In genomic region chr6:141726158-141726557, GRCh38 we compare ENCODE assay signal across 24 cellular contexts.
DNase-seq lines count a peak whose midpoint lies in the region; ATAC-seq, FAIRE-seq and TF ChIP-seq lines count a peak whose summit lies in the region.
"Had no signal": no experiment of that assay in that cellular context is flagged by ENCODE, and none has a peak within 500 bp of the region (broad histone marks: within the 10 kb centered on the region; RNA-seq: fewer than 3 reads in every experiment).

No MANE protein-coding gene starts in this region.

- H3K36me3 ChIP-seq in Panc1 (ENCODE audit: control insufficient read depth, insufficient read depth, low read length), result no peaks in the 10 kb centered on the region
- no peaks in the 10 kb centered on the region for H3K36me3 ChIP-seq in H1 (ENCODE audit: control insufficient read depth in 2 of 4, insufficient read depth in 4 of 4, low read length in 3 of 4)
- H3K36me3 ChIP-seq: gastroesophageal sphincter, vagina had no signal

- H4K91ac ChIP-seq in H1 (replicated peaks; ENCODE audit: insufficient read length, low read length), result no peak overlapping the region

- POLR2A ChIA-PET in Panc1 (lab: Charles Lee) (no interaction called here), H1 (lab: Charles Lee; ENCODE audit: partially characterized antibody) (no interaction called here)

- H4K8ac ChIP-seq in H1 (ENCODE audit: extremely low read depth, insufficient read depth, low read length), result no peak overlapping the region; the same call in 1 of the 2 replicates

- H3K27me3 ChIP-seq in Panc1 (ENCODE audit: control insufficient read depth, insufficient read depth, low read length) (no peaks in the 10 kb centered on the region), H1 (replicated peaks in 1 of 4; ENCODE audit: control insufficient read depth in 3 of 4, extremely low read depth in 1 of 4, insufficient read depth in 3 of 4, low read length in 3 of 4) (no peaks in the 10 kb centered on the region)
- H3K27me3 ChIP-seq: gastroesophageal sphincter, vagina had no signal

- H3K18ac ChIP-seq in H1 (ENCODE audit: extremely low read depth, low read length), result no peak overlapping the region

- TF ChIP-seq CTCF in Panc1 (IDR thresholded peaks at IDR 0.05) (no peak), H1 (IDR thresholded peaks at IDR 0.05; ENCODE audit: control extremely low read depth in 1 of 3, insufficient read depth in 1 of 3, low read depth in 1 of 3, low read length in 3 of 3) (no peak), nephron (IDR thresholded peaks at IDR 0.05; ENCODE audit: unreplicated experiment in 3 of 3) (no peak)

- intact Hi-C loops in Panc1 (cut with micrococcal nuclease; ENCODE audit: unreplicated experiment), result no loop called here
- intact Hi-C loops in activated CD4-positive, alpha-beta T cell treated with anti-CD3 and anti-CD28 coated beads, Interleukin-2, amount 10 ng/mL, durations not matched to agents 24 days and 14 days (cut with micrococcal nuclease), result no loop called here

- H3K23ac ChIP-seq in H1 (ENCODE audit: insufficient read length), result no peak overlapping the region

- H3K14ac ChIP-seq in H1 (ENCODE audit: insufficient read length), result no peak overlapping the region

- H3K79me1 ChIP-seq in H1 (ENCODE audit: low read depth, low read length), result no peaks in the 10 kb centered on the region

- H2BK15ac ChIP-seq in H1 (ENCODE audit: low read length), result no peak overlapping the region

- H2BK20ac ChIP-seq in H1 (ENCODE audit: low read length), result no peak overlapping the region

- no peak overlapping the region for H3K4me2 ChIP-seq in H1 (ENCODE audit: insufficient read depth in 1 of 2, low read depth in 2 of 2, low read length in 2 of 2)

- in situ Hi-C loops in Panc1 (cut with HindIII; ENCODE audit: low pct_unique_long_range_greater_than_20kb, low sequenced_read_pairs), result no loop called here

- TF ChIP-seq POLR2A in H1 (IDR thresholded peaks at IDR 0.05; ENCODE audit: control extremely low read depth in 1 of 2, low read depth in 2 of 2, low read length in 2 of 2), result no peak

- H3K23me2 ChIP-seq in H1 (ENCODE audit: low read depth, low read length), result no peaks in the 10 kb centered on the region

- peak overlapping the region in 1 of 3 experiments; percentile 7 for H3K4me3 Mint-ChIP-seq in nephron
- H3K4me3 Mint-ChIP-seq in activated CD4-positive, alpha-beta T cell treated with anti-CD3 and anti-CD28 coated beads, Interleukin-2, amount 10 ng/mL, durations not matched to agents 24 days and 14 days, result no peak overlapping the region
- H3K4me3 Mint-ChIP-seq: activated B cell treated with CpG ODN at 0.5 μM for 24 hours; activated CD8-positive, alpha-beta T cell treated with anti-CD3 and anti-CD28 coated beads, Interleukin-2, amount 10 ng/mL, durations not matched to agents 7 days and 5 days; activated T-cell treated with anti-CD3 and anti-CD28 coated beads, Interleukin-2, amount 50 U/mL, for 4 hours; B cell; T-helper 17 cell had no signal

- WGBS in H1 (ENCODE audit: extremely low coverage in 1 of 2, insufficient coverage in 1 of 2, insufficient read length in 1 of 2, insufficient replicate concordance in 2 of 2, low coverage in 1 of 2, low lambda C conversion rate in 2 of 2, missing lambda C conversion rate in 1 of 2), 2 experiments, result 84% methylated on average over 3 of the region's 3 CpGs; no CpG with 5 or more reads in 1 of the 2 experiments

- TF ChIP-seq EP300 in H1 (IDR thresholded peaks at IDR 0.05; ENCODE audit: borderline replicate concordance in 1 of 2, low read depth in 2 of 2, low read length in 2 of 2), result no peak

- H4K20me1 ChIP-seq in H1 (replicated peaks in 1 of 2; ENCODE audit: control insufficient read depth in 1 of 2, insufficient read depth in 2 of 2, low read length in 2 of 2), result no peaks in the 10 kb centered on the region

- H3K4me1 Mint-ChIP-seq in nephron, result peaks cover 10% of the 10 kb centered on the region
- no peaks in the 10 kb centered on the region for H3K4me1 Mint-ChIP-seq in activated CD4-positive, alpha-beta T cell treated with anti-CD3 and anti-CD28 coated beads, Interleukin-2, amount 10 ng/mL, durations not matched to agents 24 days and 14 days
- H3K4me1 Mint-ChIP-seq: activated B cell treated with CpG ODN at 0.5 μM for 24 hours, B cell had no signal

- H2BK120ac ChIP-seq in H1 (replicated peaks; ENCODE audit: low read depth, low read length), result no peak overlapping the region

- 0 out of 2 replicates have a peak overlapping the region, but pooled peaks have one; percentile 11 for H2BK12ac ChIP-seq in H1 (ENCODE audit: low read depth, low read length)

- H2BK5ac ChIP-seq in H1 (ENCODE audit: low read depth, low read length), result no peak overlapping the region; the same call in 1 of the 2 replicates

- H3K9me3 Mint-ChIP-seq in nephron, result no peaks in the 10 kb centered on the region
- H3K9me3 Mint-ChIP-seq in activated CD4-positive, alpha-beta T cell treated with anti-CD3 and anti-CD28 coated beads, Interleukin-2, amount 10 ng/mL, durations not matched to agents 24 days and 14 days, result no peaks in the 10 kb centered on the region
- H3K9me3 Mint-ChIP-seq: activated B cell treated with CpG ODN at 0.5 μM for 24 hours; activated naive CD4-positive, alpha-beta T cell treated with anti-CD3 and anti-CD28 coated beads, Interleukin-2, amount 50 U/mL, for 72 hours; activated T-cell treated with anti-CD3 and anti-CD28 coated beads, Interleukin-2, amount 50 U/mL, for 4 hours; brain had no signal

- no peaks in the 10 kb centered on the region; the same call in 1 of the 2 replicates for H3K4me1 ChIP-seq in Panc1 (ENCODE audit: control insufficient read depth, insufficient read depth, low read length)
- H3K4me1 ChIP-seq in H1 (replicated peaks in 1 of 4; ENCODE audit: control insufficient read depth in 3 of 4, insufficient read depth in 4 of 4, low read length in 3 of 4), result peaks cover 0 to 4% (median 0%) of the 10 kb centered on the region in 4 experiments; a peak in 2 of 7 replicates
- H3K4me1 ChIP-seq: gastroesophageal sphincter, vagina had no signal

- no peak overlapping the region for H3K9ac ChIP-seq in H1 (replicated peaks in 1 of 4; ENCODE audit: extremely low read depth in 1 of 4, low read depth in 3 of 4, low read length in 3 of 4)

- no peak overlapping the region for H3K27ac ChIP-seq in Panc1 (ENCODE audit: low read length)
- H3K27ac ChIP-seq in H1 (ENCODE audit: low read depth, low read length), result no peak overlapping the region
- H3K27ac ChIP-seq: gastroesophageal sphincter, skin epidermis, vagina had no signal

- H3K9me3 ChIP-seq in Panc1 (ENCODE audit: control insufficient read depth, insufficient read depth, low read depth, low read length) (no peaks in the 10 kb centered on the region), H1 (ENCODE audit: insufficient read depth in 2 of 2, low read depth in 1 of 2, low read length in 1 of 2) (no peaks in the 10 kb centered on the region)
- H3K9me3 ChIP-seq: vagina had no signal

- H3K56ac ChIP-seq in H1 (replicated peaks; ENCODE audit: insufficient read length, low read depth, low read length), result no peak overlapping the region

- peak overlapping the region; percentile 4 for H3K4ac ChIP-seq in H1 (replicated peaks; ENCODE audit: insufficient read length, low read depth, low read length)

- DNase-seq in EH (ENCODE audit: low read depth), result peak; percentile 10
- DNase-seq in Panc1 (ENCODE audit: low read depth, low spot score), result no peak
- no peak for DNase-seq in H1 (ENCODE audit: low read depth in 1 of 2, low spot score in 2 of 2)
- no peak for DNase-seq in A172 (ENCODE audit: low spot score)
- no peak for DNase-seq in AG08396 (ENCODE audit: low spot score)
- DNase-seq in kidney tubule cell (ENCODE audit: low spot score), result no peak
- no peak for DNase-seq in activated CD4-positive, alpha-beta T cell treated with anti-CD3 and anti-CD28 coated beads, Interleukin-2, amount 10 ng/mL, durations not matched to agents 24 days and 14 days
- DNase-seq: activated B cell treated with CpG ODN at 0.5 μM for 24 hours; activated CD8-positive, alpha-beta T cell treated with anti-CD3 and anti-CD28 coated beads, Interleukin-2, amount 10 ng/mL, durations not matched to agents 7 days and 5 days; activated T-cell treated with anti-CD3 and anti-CD28 coated beads, Interleukin-2, amount 50 U/mL, for 4 hours; erythroblast; Kasumi-1; NCI-H1105; NCI-H2227 treated with DMSO at 0.1 percent for 48 hours; stimulated activated CD4-positive, alpha-beta T cell treated with anti-CD3 and anti-CD28 coated beads, Interleukin-4, amount 100 ng/mL, for 24 hours; substantia nigra; T-helper 17 cell had no signal

- FAIRE-seq in H1 (lab: Jason Lieb, UNC), result peak; percentile 36

- no peaks in the 10 kb centered on the region for H3K27me3 Mint-ChIP-seq in nephron (ENCODE audit: low read depth)
- no peaks in the 10 kb centered on the region for H3K27me3 Mint-ChIP-seq in activated CD4-positive, alpha-beta T cell treated with anti-CD3 and anti-CD28 coated beads, Interleukin-2, amount 10 ng/mL, durations not matched to agents 24 days and 14 days
- H3K27me3 Mint-ChIP-seq: activated B cell treated with CpG ODN at 0.5 μM for 24 hours, B cell, brain had no signal

- H2AK5ac ChIP-seq in H1 (ENCODE audit: low read depth, low read length), result no peak overlapping the region

- H3K36me3 Mint-ChIP-seq in nephron (ENCODE audit: low read depth), result no peaks in the 10 kb centered on the region
- H3K36me3 Mint-ChIP-seq in activated CD4-positive, alpha-beta T cell treated with anti-CD3 and anti-CD28 coated beads, Interleukin-2, amount 10 ng/mL, durations not matched to agents 24 days and 14 days (ENCODE audit: low read depth), result no peaks in the 10 kb centered on the region
- H3K36me3 Mint-ChIP-seq: activated naive CD4-positive, alpha-beta T cell treated with anti-CD3 and anti-CD28 coated beads, Interleukin-2, amount 50 U/mL, for 72 hours; brain had no signal

- CTCF ChIA-PET in Panc1 (lab: Charles Lee) (no interaction called here), H1 (lab: Charles Lee; ENCODE audit: partially characterized antibody) (no interaction called here)

- no peaks in the 10 kb centered on the region for H3K79me2 ChIP-seq in H1 (ENCODE audit: control insufficient read depth in 1 of 2, insufficient read depth in 2 of 2, low read length in 2 of 2)

- ATAC-seq in Panc1, result peak; percentile 73; the same call in 1 of the 2 replicates
- ATAC-seq: activated CD8-positive, alpha-beta T cell treated with anti-CD3 and anti-CD28 coated beads, Interleukin-2, amount 10 ng/mL, durations not matched to agents 7 days and 5 days; activated naive CD4-positive, alpha-beta T cell treated with anti-CD3 and anti-CD28 coated beads, Interleukin-2, amount 50 U/mL, for 72 hours; activated T-cell treated with anti-CD3 and anti-CD28 coated beads, Interleukin-2, amount 50 U/mL, for 4 hours; gastroesophageal sphincter; T-helper 17 cell had no signal

- peak overlapping the region; percentile 55; the same call in 1 of the 2 replicates for H2AFZ ChIP-seq in H1 (ENCODE audit: low read length)

- H4K5ac ChIP-seq in H1 (ENCODE audit: insufficient read length, low read depth, low read length), result no peak overlapping the region

- TF ChIP-seq RAD21 in H1 (IDR thresholded peaks at IDR 0.05 in 1 of 2, conservative IDR thresholded peaks at IDR 0.05 in 1 of 2; ENCODE audit: low read depth in 2 of 2, low read length in 2 of 2), result no peak

- no TSS peak for BruUV-seq in Panc1 (replicated peaks; lab: Mats Ljungman, UMichigan)

- peak overlapping the region; percentile 66 to 78 (median 67) for H3K27ac Mint-ChIP-seq in nephron
- no peak overlapping the region for H3K27ac Mint-ChIP-seq in activated CD4-positive, alpha-beta T cell treated with anti-CD3 and anti-CD28 coated beads, Interleukin-2, amount 10 ng/mL, durations not matched to agents 24 days and 14 days
- H3K27ac Mint-ChIP-seq: activated B cell treated with CpG ODN at 0.5 μM for 24 hours; activated CD8-positive, alpha-beta T cell treated with anti-CD3 and anti-CD28 coated beads, Interleukin-2, amount 10 ng/mL, durations not matched to agents 7 days and 5 days; activated naive CD4-positive, alpha-beta T cell treated with anti-CD3 and anti-CD28 coated beads, Interleukin-2, amount 50 U/mL, for 72 hours; B cell; T-helper 17 cell had no signal

- no peak overlapping the region for H3K4me3 ChIP-seq in Panc1 (ENCODE audit: low read depth in 2 of 2, low read length in 2 of 2)
- no peak overlapping the region for H3K4me3 ChIP-seq in H1 (ENCODE audit: extremely low read depth in 1 of 4, insufficient read depth in 2 of 4, low read depth in 3 of 4, low read length in 4 of 4)
- H3K4me3 ChIP-seq: gastroesophageal sphincter, skin epidermis, vagina had no signal
